In the genomic region with DNA sequence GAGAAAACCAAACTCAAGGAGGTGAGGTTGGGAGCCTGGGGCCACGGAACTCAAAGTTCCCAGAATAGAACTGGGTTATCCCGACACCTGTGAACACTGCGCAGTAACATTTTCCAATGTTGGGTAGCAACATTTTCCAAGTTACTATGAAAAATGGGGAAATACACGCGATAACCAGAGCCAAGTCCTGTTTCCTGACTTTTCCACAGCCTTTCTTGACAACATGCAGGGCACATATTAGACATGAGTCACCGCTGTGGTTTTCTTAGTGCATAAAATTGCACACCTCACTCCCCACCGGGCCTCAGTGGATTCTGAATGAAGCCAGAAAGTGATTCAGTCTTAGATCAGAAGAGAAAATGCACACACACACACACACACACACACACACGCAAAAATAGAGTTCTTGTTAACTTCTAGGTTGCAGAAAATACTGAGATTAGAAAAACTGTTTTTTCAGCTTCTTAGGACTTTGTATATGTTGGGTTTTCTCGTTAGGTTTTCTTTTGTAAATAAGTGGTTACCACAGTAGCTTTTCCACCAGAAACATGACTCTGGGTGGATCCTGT, we compare ENCODE assay signal across 8 cellular contexts.
A peak's percentile ranks its signal among the peaks of the same experiment; 100 is the strongest.
DNase-seq lines count a peak whose midpoint lies in the region; ATAC-seq and TF ChIP-seq lines count a peak whose summit lies in the region.

No MANE protein-coding gene starts in this region.

- H3K4me3 ChIP-seq in foreskin fibroblast (ENCODE audit: low read depth in 1 of 2, low read length in 2 of 2): no peak overlapping the region

- DNase-seq in LHCN-M2 (ENCODE audit: low read depth): peak; percentile 94
- peak; percentile 67 for DNase-seq in activated T-cell treated with anti-CD3 and anti-CD28 coated beads for 24 hours (ENCODE audit: low read depth)
- peak; percentile 82 to 89 for DNase-seq in foreskin fibroblast
- DNase-seq in stimulated activated CD4-positive, alpha-beta T cell treated with anti-CD3 and anti-CD28 coated beads, TNF-alpha, amount 100 ng/mL, for 4 hours (ENCODE audit: low read depth in 3 of 3): peak; percentile 32 to 41 (median 32)
- no peak for DNase-seq in retina
- DNase-seq in inferior parietal cortex (ENCODE audit: extremely low spot score): no peak
- DNase-seq in GF-D8 (lab: John Stamatoyannopoulos, UW): no peak

- no peak for TF ChIP-seq CTCF in foreskin fibroblast (IDR thresholded peaks at IDR 0.05; ENCODE audit: low read depth, low read length)

- no peak for ATAC-seq in GM18519 (IDR thresholded peaks at IDR 0.05; ENCODE audit: low FRiP score, unreplicated experiment)

Comparison
In these comparisons a context has a peak if more than half of its experiments do, and no peak if none do; other contexts are left out.
1. DNase-seq: peak in LHCN-M2 (single experiment), activated T-cell treated with anti-CD3 and anti-CD28 coated beads for 24 hours (single experiment), foreskin fibroblast (2 of 2) and stimulated activated CD4-positive, alpha-beta T cell treated with anti-CD3 and anti-CD28 coated beads, TNF-alpha, amount 100 ng/mL, for 4 hours (3 of 3); none in retina (single experiment), inferior parietal cortex (single experiment) and GF-D8 (single experiment).